1 cellular context compared by ENCODE assay signal in genomic region chr4:78642934-78643333, GRCh38.
TF ChIP-seq lines count a peak whose summit lies in the region.

No MANE protein-coding gene starts in this region.

TF ChIP-seq in GM23338, 12 proteins besides CTCF, POLR2A, EP300 and RAD21 (continued from another document):
- TF ChIP-seq ZNF462 (CRISPR knock-in tag; IDR thresholded peaks at IDR 0.05) (no peak), EZH2phosphoT487 (IDR thresholded peaks at IDR 0.05; ENCODE audit: unreplicated experiment) (no peak), ETS1 (IDR thresholded peaks at IDR 0.05) (no peak)
